24 cellular contexts compared by ENCODE assay signal in genomic region chr5:9553561-9553960, GRCh38. TPM values are rescaled to one million over a fixed set of nuclear protein-coding genes. Genes with fewer than 3 reads are reported as not detected.
"Had no signal": no experiment of that assay in that cellular context is flagged by ENCODE, and none has a peak within 500 bp of the region (broad histone marks: within the 10 kb centered on the region; RNA-seq: fewer than 3 reads in every experiment).

No MANE protein-coding gene starts in this region.

- H3K4me3 ChIP-seq: SJSA1 had no signal

- H3K27ac ChIP-seq: brain microvascular endothelial cell, SJSA1 had no signal

- H3K27me3 ChIP-seq: brain microvascular endothelial cell, SJSA1 had no signal

- DNase-seq: activated B cell treated with CpG ODN at 0.5 μM for 24 hours; activated CD4-positive, alpha-beta memory T cell treated with anti-CD3 and anti-CD28 coated beads for 36 hours; activated CD4-positive, alpha-beta T cell treated with anti-CD3 and anti-CD28 coated beads for 1 hour; activated CD4-positive, alpha-beta T cell treated with anti-CD3 and anti-CD28 coated beads, Interleukin-2, amount 10 ng/mL, durations not matched to agents 7 days and 5 days; activated CD8-positive, alpha-beta memory T cell treated with anti-CD3 and anti-CD28 coated beads for 24 hours; activated effector memory CD4-positive, alpha-beta T cell treated with anti-CD3 and anti-CD28 coated beads, Interleukin-2, amount 50 U/mL, for 16 hours; activated naive CD4-positive, alpha-beta T cell treated with Interleukin-2 at 50 U/mL for 16 hours; activated naive CD8-positive, alpha-beta T cell treated with anti-CD3 and anti-CD28 coated beads for 36 hours; activated T-cell treated with anti-CD3 and anti-CD28 coated beads, Interleukin-2, amount 50 U/mL, for 4 hours; brain microvascular endothelial cell; MM.1S; NCI-H1105; NCI-H1436; NCI-H1694 treated with DMSO at 0.1 percent for 48 hours; NCI-H2029 treated with DMSO at 0.1 percent for 48 hours; NCI-H345; NCI-H510A treated with DMSO at 0.1 percent for 48 hours; NCI-H69; NK-92 treated with Interleukin-12 subunit alpha and Interleukin-12 subunit beta, amount 100 ng/mL, for 24 hours; OCI-M1; SHP77; SW 1271; T-helper 9 cell had no signal

- H3K9me3 ChIP-seq: SJSA1 had no signal

RNA-seq across cellular contexts. Expression of gene SEMA5A, which starts 7.7 kb away (rescaled TPM):
- total RNA-seq: activated B cell treated with CpG ODN at 0.5 μM for 24 hours; activated naive CD8-positive, alpha-beta T cell treated with anti-CD3 and anti-CD28 coated beads for 36 hours had no signal
